8 cellular contexts compared by ENCODE assay signal in genomic region chr3:12484983-12485327, GRCh38. TPM values are rescaled to one million over a fixed set of nuclear protein-coding genes. Genes with fewer than 3 reads are reported as not detected.
DNase-seq lines count a peak whose midpoint lies in the region; ATAC-seq and TF ChIP-seq lines count a peak whose summit lies in the region.

No MANE protein-coding gene starts in this region.

- H3K9ac ChIP-seq in rectal smooth muscle tissue (ENCODE audit: low read length): no peak overlapping the region

- peaks cover 28% of the 10 kb centered on the region for H3K4me1 ChIP-seq in Panc1 (ENCODE audit: control insufficient read depth, insufficient read depth, low read length)
- H3K4me1 ChIP-seq in esophagus squamous epithelium: peaks cover 5 to 31% (median 18%) of the 10 kb centered on the region in 3 donors
- H3K4me1 ChIP-seq in rectal smooth muscle tissue (ENCODE audit: control insufficient read depth, insufficient read depth, low read length): peaks cover 8% of the 10 kb centered on the region

- POLR2A ChIA-PET in Panc1 (lab: Charles Lee): no interaction called here

- CTCF ChIA-PET in Panc1 (lab: Charles Lee): interaction anchor here (0.8 kb wide), 1 partner anchor 350 kb away, joined by 5 read pairs; no protein-coding TSS in a partner anchor

- peak overlapping the region; percentile 94 for H3K27ac ChIP-seq in Panc1 (ENCODE audit: low read length)
- peak overlapping the region; percentile 70 to 89 (median 80) for H3K27ac ChIP-seq in esophagus squamous epithelium
- peak overlapping the region; percentile 39 for H3K27ac ChIP-seq in rectal smooth muscle tissue (ENCODE audit: low read depth, low read length)

- H3K4me3 ChIP-seq in GM12875 (ENCODE audit: low read depth, low read length) (peak overlapping the region; percentile 81), Panc1 (ENCODE audit: low read depth in 2 of 2, low read length in 2 of 2) (peak overlapping the region; percentile 84 to 90), esophagus squamous epithelium (peak overlapping the region; percentile 71 to 81 (median 76)), rectal smooth muscle tissue (ENCODE audit: low read length) (peak overlapping the region; percentile 72)

- TF ChIP-seq POLR2A in esophagus squamous epithelium (IDR thresholded peaks at IDR 0.05): no peak

- H3K9me3 ChIP-seq in Panc1 (ENCODE audit: control insufficient read depth, insufficient read depth, low read depth, low read length): no peaks in the 10 kb centered on the region
- H3K9me3 ChIP-seq in esophagus squamous epithelium: no peaks in the 10 kb centered on the region

- no peaks in the 10 kb centered on the region for H3K27me3 ChIP-seq in Panc1 (ENCODE audit: control insufficient read depth, insufficient read depth, low read length)
- H3K27me3 ChIP-seq in esophagus squamous epithelium: no peaks in the 10 kb centered on the region
- H3K27me3 ChIP-seq in rectal smooth muscle tissue (ENCODE audit: control insufficient read depth, insufficient read depth, low read length): no peaks in the 10 kb centered on the region

- no peak for DNase-seq in Panc1 (ENCODE audit: low read depth, low spot score)
- DNase-seq in esophagus squamous epithelium (lab: John Stamatoyannopoulos, UW): no peak
- no peak for DNase-seq in stimulated activated CD4-positive, alpha-beta T cell treated with anti-CD3 and anti-CD28 coated beads, Interleukin-4, amount 100 ng/mL, for 1 hour
- DNase-seq in NCI-H2227 (lab: John Stamatoyannopoulos, UW; ENCODE audit: unreplicated experiment): no peak

- BruUV-seq in Panc1 (replicated peaks; lab: Mats Ljungman, UMichigan): no TSS peak

- H3K36me3 ChIP-seq in Panc1 (ENCODE audit: control insufficient read depth, insufficient read depth, low read length) (peaks cover 7% of the 10 kb centered on the region), esophagus squamous epithelium (peaks cover 0 to 5% (median 0%) of the 10 kb centered on the region in 3 donors), rectal smooth muscle tissue (ENCODE audit: control insufficient read depth, insufficient read depth, low read length) (peaks cover 4% of the 10 kb centered on the region)

- intact Hi-C loops in Panc1 (cut with micrococcal nuclease; ENCODE audit: unreplicated experiment): no loop called here
- intact Hi-C loops in esophagus squamous epithelium (cut with DNase I): loop anchor here (5.0 kb wide), 1 partner anchor 348 kb away; no protein-coding TSS in a partner anchor

- WGBS in esophagus squamous epithelium, 2 donors: 2 to 3% methylated on average over 5 of the region's 5 CpGs

- TF ChIP-seq CTCF in GM12875 (IDR thresholded peaks at IDR 0.05; ENCODE audit: borderline replicate concordance, insufficient read depth, low read depth, low read length) (no peak), Panc1 (IDR thresholded peaks at IDR 0.05) (no peak), esophagus squamous epithelium (IDR thresholded peaks at IDR 0.05) (no peak)

- ATAC-seq in Panc1 (no peak), GM21367 (IDR thresholded peaks at IDR 0.05; ENCODE audit: unreplicated experiment) (no peak), GM21576 (IDR thresholded peaks at IDR 0.05; ENCODE audit: unreplicated experiment) (no peak)

- in situ Hi-C loops in Panc1 (cut with HindIII; ENCODE audit: low pct_unique_long_range_greater_than_20kb, low sequenced_read_pairs): no loop called here

RNA-seq across cellular contexts. Expression of gene TSEN2, which starts 0.7 kb away (rescaled TPM):
- 22.0 TPM for total RNA-seq in Panc1 (2021; ENCODE audit: unreplicated experiment)
- 14.9 TPM for polyA plus RNA-seq in Panc1 (2012; ENCODE audit: insufficient read length)
- total RNA-seq in esophagus squamous epithelium: 10 to 100 TPM; 13.6 to 29.6 (median 14.3) TPM

Comparison
In these comparisons a context has a peak if more than half of its experiments do, and no peak if none do; other contexts are left out.
1. H3K27ac ChIP-seq: peak in every context shown above with its lines; median percentile 94 in Panc1; 80 in esophagus squamous epithelium; 39 in rectal smooth muscle tissue.